Comparison of ENCODE assay signal across 21 cellular contexts in genomic region chr20:51711426-51711825, GRCh38.
"Had no signal": no experiment of that assay in that cellular context is flagged by ENCODE, and none has a peak within 500 bp of the region (broad histone marks: within the 10 kb centered on the region; RNA-seq: fewer than 3 reads in every experiment).

No MANE protein-coding gene starts in this region.

- H3K4me3 Mint-ChIP-seq: activated naive CD8-positive, alpha-beta T cell; activated T-helper 17 cell treated with anti-CD3 and anti-CD28 coated beads, Interleukin-2, amount 50 U/mL, for 72 hours; natural killer cell treated with Interleukin-12 subunit alpha and Interleukin-12 subunit beta and Interleukin-15 and Interleukin-18, amount 100 ng/mL, for 72 hours; T-helper 2 cell treated with Interferon-gamma antibody and Interleukin-4, amounts not matched to agents 5 μg/mL and 100 μg/mL, for 36 hours had no signal

- H3K27ac Mint-ChIP-seq: activated naive CD8-positive, alpha-beta T cell; activated T-helper 17 cell treated with anti-CD3 and anti-CD28 coated beads, Interleukin-2, amount 50 U/mL, for 72 hours; natural killer cell treated with Interleukin-12 subunit alpha and Interleukin-12 subunit beta and Interleukin-15 and Interleukin-18, amount 100 ng/mL, for 72 hours; T-helper 2 cell treated with Interferon-gamma antibody and Interleukin-4, amounts not matched to agents 5 μg/mL and 100 μg/mL, for 36 hours had no signal

- H3K36me3 ChIP-seq: colonic mucosa, gastrocnemius medialis, uterus had no signal

- DNase-seq: activated CD4-positive, alpha-beta T cell treated with anti-CD3 and anti-CD28 coated beads for 1 hour; activated T-cell treated with anti-CD3 and anti-CD28 coated beads, Interleukin-2, amount 50 U/mL, for 1 hour; colonic mucosa; esophagus squamous epithelium; gastrocnemius medialis; hippocampal formation; left ventricle myocardium superior; mammary epithelial cell; occipital lobe; posterior cingulate gyrus; sigmoid colon; stimulated activated CD4-positive, alpha-beta T cell treated with anti-CD3 and anti-CD28 coated beads, Interleukin-4, amount 100 ng/mL, for 1 hour; stimulated activated naive CD4-positive, alpha-beta T cell; testis; trophoblast cell; uterus; WERI-Rb-1 had no signal

- ATAC-seq: activated T-helper 17 cell treated with anti-CD3 and anti-CD28 coated beads, Interleukin-2, amount 50 U/mL, for 72 hours; gastrocnemius medialis; left ventricle myocardium superior; natural killer cell treated with Interleukin-12 subunit alpha and Interleukin-12 subunit beta and Interleukin-15 and Interleukin-18, amount 100 ng/mL, for 72 hours had no signal

- H3K9me3 ChIP-seq: colonic mucosa, esophagus squamous epithelium, gastrocnemius medialis, sigmoid colon, testis, uterus had no signal

- H3K27ac ChIP-seq: colonic mucosa, esophagus squamous epithelium, gastrocnemius medialis, sigmoid colon, testis, uterus, WERI-Rb-1 had no signal

- H3K9me3 Mint-ChIP-seq: activated T-helper 17 cell treated with anti-CD3 and anti-CD28 coated beads, Interleukin-2, amount 50 U/mL, for 72 hours; natural killer cell treated with Interleukin-12 subunit alpha and Interleukin-12 subunit beta and Interleukin-15 and Interleukin-18, amount 100 ng/mL, for 72 hours; T-helper 2 cell treated with Interferon-gamma antibody and Interleukin-4, amounts not matched to agents 5 μg/mL and 100 μg/mL, for 36 hours had no signal

- H3K4me3 ChIP-seq: colonic mucosa, esophagus squamous epithelium, gastrocnemius medialis, sigmoid colon, testis, uterus had no signal

- H3K36me3 Mint-ChIP-seq: activated naive CD8-positive, alpha-beta T cell; natural killer cell treated with Interleukin-12 subunit alpha and Interleukin-12 subunit beta and Interleukin-15 and Interleukin-18, amount 100 ng/mL, for 72 hours had no signal

- H3K4me1 ChIP-seq: colonic mucosa, gastrocnemius medialis, sigmoid colon, uterus had no signal

- H3K27me3 Mint-ChIP-seq: natural killer cell treated with Interleukin-12 subunit alpha and Interleukin-12 subunit beta and Interleukin-15 and Interleukin-18, amount 100 ng/mL, for 72 hours had no signal

- H3K27me3 ChIP-seq: colonic mucosa, esophagus squamous epithelium, gastrocnemius medialis, sigmoid colon, testis, uterus had no signal
